Comparison of ENCODE assay signal across 28 cellular contexts in the genomic region with DNA sequence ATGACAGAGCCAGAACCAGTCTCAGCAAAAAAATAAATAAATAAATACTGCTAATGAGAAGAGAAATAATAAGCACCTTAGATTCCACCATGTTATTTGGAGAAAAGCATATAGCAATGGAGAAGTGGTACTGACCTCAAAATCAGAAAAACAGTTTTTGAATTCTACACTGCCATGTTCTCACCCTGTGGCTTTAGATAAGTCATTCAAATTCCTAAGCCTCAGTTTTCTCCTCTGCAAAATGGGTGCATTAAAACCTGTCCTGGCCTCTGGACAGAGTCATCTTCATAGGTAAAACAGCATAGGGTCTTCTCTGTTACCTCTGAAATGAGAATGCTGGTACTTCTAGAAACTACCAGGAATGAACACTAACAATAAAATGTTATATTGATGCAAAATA.
"Had no signal": no experiment of that assay in that cellular context is flagged by ENCODE, and none has a peak within 500 bp of the region (broad histone marks: within the 10 kb centered on the region; RNA-seq: fewer than 3 reads in every experiment).

No MANE protein-coding gene starts in this region.

- H3K36me3 ChIP-seq: colonic mucosa, esophagus muscularis mucosa, esophagus squamous epithelium, gastrocnemius medialis, gastroesophageal sphincter, heart left ventricle, heart right ventricle had no signal

- DNase-seq: colonic mucosa; cortex of kidney; dermis blood vessel endothelial cell; dorsolateral prefrontal cortex; effector CD4-positive, alpha-beta T cell; effector CD8-positive, alpha-beta T cell; effector memory CD4-positive, alpha-beta T cell; effector memory CD8-positive, alpha-beta T cell; endodermal cell; erythroblast; esophagus squamous epithelium; foreskin fibroblast; foreskin keratinocyte; foreskin melanocyte; gastrocnemius medialis; glutamatergic neuron; head of caudate nucleus; heart left ventricle; heart right ventricle had no signal

- H3K4me1 ChIP-seq: colonic mucosa, esophagus muscularis mucosa, esophagus squamous epithelium, foreskin keratinocyte, gastrocnemius medialis, gastroesophageal sphincter, heart right ventricle had no signal

- ATAC-seq: effector memory CD8-positive, alpha-beta T cell; esophagus mucosa; foreskin keratinocyte; gastrocnemius medialis; gastroesophageal sphincter; heart left ventricle; heart right ventricle had no signal

- H3K4me3 ChIP-seq: colonic mucosa, coronary artery, dorsolateral prefrontal cortex, esophagus muscularis mucosa, esophagus squamous epithelium, gastrocnemius medialis, gastroesophageal sphincter, heart left ventricle, heart right ventricle had no signal

- H3K9me3 ChIP-seq: colonic mucosa, esophagus muscularis mucosa, esophagus squamous epithelium, gastrocnemius medialis, gastroesophageal sphincter, heart left ventricle, heart right ventricle had no signal

- H3K27ac ChIP-seq: colonic mucosa, coronary artery, dorsolateral prefrontal cortex, epithelial cell of prostate, esophagus muscularis mucosa, esophagus squamous epithelium, foreskin keratinocyte, gastrocnemius medialis, gastroesophageal sphincter, heart left ventricle, heart right ventricle had no signal

- H3K27me3 ChIP-seq: colonic mucosa, dorsolateral prefrontal cortex, esophagus muscularis mucosa, esophagus squamous epithelium, foreskin keratinocyte, gastrocnemius medialis, gastroesophageal sphincter, heart left ventricle had no signal

- FAIRE-seq: colon, endometrium, endothelial cell of umbilical vein, frontal cortex had no signal
